ENCODE assay signal across 22 cellular contexts in the genomic region with DNA sequence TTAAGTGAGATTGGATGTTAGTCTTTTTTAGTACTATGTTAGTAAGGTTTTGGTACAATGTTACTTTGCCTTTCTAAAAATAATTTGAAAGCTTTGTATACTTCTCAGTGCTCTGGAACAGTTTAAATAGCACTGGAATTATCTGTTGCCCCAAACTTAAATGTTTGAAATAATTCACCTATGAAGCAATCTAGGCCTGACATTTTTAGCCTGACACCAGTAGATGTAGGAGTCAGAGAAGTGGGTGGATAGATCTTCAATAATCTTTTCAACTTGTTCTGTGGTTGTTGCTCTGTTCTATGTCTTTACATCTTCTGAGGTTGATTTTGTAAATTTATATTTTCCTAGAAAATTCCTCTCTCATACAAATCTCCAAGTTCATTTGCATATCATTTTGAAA.
DNase-seq lines count a peak whose midpoint lies in the region; ATAC-seq, FAIRE-seq and TF ChIP-seq lines count a peak whose summit lies in the region.
"Had no signal": no experiment of that assay in that cellular context is flagged by ENCODE, and none has a peak within 500 bp of the region (broad histone marks: within the 10 kb centered on the region; RNA-seq: fewer than 3 reads in every experiment).

No MANE protein-coding gene starts in this region.

- TF ChIP-seq CTCF in HepG2 (CRISPR knock-in tag; IDR thresholded peaks at IDR 0.05), result no peak
- TF ChIP-seq CTCF in right lobe of liver (IDR thresholded peaks at IDR 0.05), result no peak
- TF ChIP-seq CTCF in cardiac fibroblast (IDR thresholded peaks at IDR 0.05; ENCODE audit: low read depth, low read length), result no peak
- no peak for TF ChIP-seq CTCF in gastroesophageal sphincter (IDR thresholded peaks at IDR 0.05)
- no peak for TF ChIP-seq CTCF in smooth muscle cell (IDR thresholded peaks at IDR 0.05; ENCODE audit: borderline replicate concordance, insufficient read depth, poor library complexity, severe bottlenecking)

- H3K9ac ChIP-seq in HepG2 (ENCODE audit: insufficient read depth, low read depth, low read length) (no peak overlapping the region), smooth muscle cell (ENCODE audit: low read depth) (no peak overlapping the region)
- H3K9ac ChIP-seq: BLaER1 had no signal

- no peak for TF ChIP-seq POLR2A in HepG2 (IDR thresholded peaks at IDR 0.05; ENCODE audit: insufficient read depth in 1 of 2, low read depth in 2 of 2, low read length in 2 of 2)
- no peak for TF ChIP-seq POLR2A in right lobe of liver (IDR thresholded peaks at IDR 0.05)
- no peak for TF ChIP-seq POLR2A in gastroesophageal sphincter (IDR thresholded peaks at IDR 0.05)

- H3F3A ChIP-seq in smooth muscle cell (ENCODE audit: low read depth), result no peaks in the 10 kb centered on the region

- H3K4me3 Mint-ChIP-seq in naive thymus-derived CD4-positive, alpha-beta T cell, result no peak overlapping the region
- H3K4me3 Mint-ChIP-seq: CD4-positive, alpha-beta memory T cell; HFFc6 had no signal

- no peaks in the 10 kb centered on the region for H3K36me3 Mint-ChIP-seq in naive thymus-derived CD4-positive, alpha-beta T cell
- H3K36me3 Mint-ChIP-seq: CD4-positive, alpha-beta memory T cell had no signal

- H3K9me3 ChIP-seq in HepG2 (ENCODE audit: low read length), result no peaks in the 10 kb centered on the region
- H3K9me3 ChIP-seq in right lobe of liver, result no peaks in the 10 kb centered on the region
- no peaks in the 10 kb centered on the region for H3K9me3 ChIP-seq in gastroesophageal sphincter
- no peaks in the 10 kb centered on the region for H3K9me3 ChIP-seq in smooth muscle cell (replicated peaks; ENCODE audit: low read depth)
- H3K9me3 ChIP-seq in naive thymus-derived CD4-positive, alpha-beta T cell (ENCODE audit: control insufficient read depth in 2 of 3, low read length in 3 of 3), result no peaks in the 10 kb centered on the region

- no peak for DNase-seq in HepG2 (ENCODE audit: low spot score)
- DNase-seq in right lobe of liver, result no peak
- peak; percentile 43 to 56 for DNase-seq in cardiac fibroblast (ENCODE audit: low read depth in 2 of 2)
- no peak for DNase-seq in smooth muscle cell (lab: John Stamatoyannopoulos, UW; ENCODE audit: unreplicated experiment)
- no peak for DNase-seq in naive thymus-derived CD4-positive, alpha-beta T cell
- no peak for DNase-seq in stimulated activated CD4-positive, alpha-beta T cell treated with anti-CD3 and anti-CD28 coated beads, Interleukin-12 subunit alpha, Interleukin-12 subunit beta, amount 100 ng/mL, for 4 hours
- DNase-seq: CD4-positive, alpha-beta memory T cell; DMS153; H7; HFFc6; NCI-H1417 treated with DMSO at 0.1 percent for 48 hours; NCI-H187 treated with DMSO at 0.1 percent for 48 hours; NCI-H226; NCI-H524; NCI-H82; OCI-M1; RPMI8226 had no signal

- H3K4me1 ChIP-seq in HepG2 (ENCODE audit: insufficient read depth, low read length), result peaks cover 45% of the 10 kb centered on the region
- H3K4me1 ChIP-seq in right lobe of liver, result peaks cover 0 to 18% (median 9%) of the 10 kb centered on the region in 4 donors
- H3K4me1 ChIP-seq in gastroesophageal sphincter, result peaks cover 3 to 48% (median 9%) of the 10 kb centered on the region in 3 donors
- peaks cover 13% of the 10 kb centered on the region for H3K4me1 ChIP-seq in smooth muscle cell (ENCODE audit: low read depth)
- H3K4me1 ChIP-seq in naive thymus-derived CD4-positive, alpha-beta T cell (ENCODE audit: control insufficient read depth in 2 of 2, insufficient read depth in 2 of 2, low read length in 2 of 2), result no peaks in the 10 kb centered on the region

- no peaks in the 10 kb centered on the region for H3K4me1 Mint-ChIP-seq in naive thymus-derived CD4-positive, alpha-beta T cell
- H3K4me1 Mint-ChIP-seq: CD4-positive, alpha-beta memory T cell had no signal

- intact Hi-C loops in HepG2 (cut with micrococcal nuclease; ENCODE audit: unreplicated experiment) (loop anchor here (5.0 kb wide), 1 partner anchor 82 kb away; no protein-coding TSS in a partner anchor), right lobe of liver (cut with DNase I) (no loop called here)
- intact Hi-C loops in naive thymus-derived CD4-positive, alpha-beta T cell (cut with micrococcal nuclease), result no loop called here

- H3K4me2 ChIP-seq in HepG2 (ENCODE audit: low read depth, low read length) (no peak overlapping the region), smooth muscle cell (peak overlapping the region; percentile 68)

- no peak for TF ChIP-seq RAD21 in HepG2 (CRISPR knock-in tag; IDR thresholded peaks at IDR 0.05)

- H3K27ac ChIP-seq in HepG2 (ENCODE audit: extremely low read length, insufficient read depth, low read length) (no peak overlapping the region), right lobe of liver (no peak overlapping the region), gastroesophageal sphincter (peak overlapping the region in 3 of 4 donors; percentile 11 to 66 (median 45)), smooth muscle cell (ENCODE audit: low read depth) (peak overlapping the region; percentile 79)
- H3K27ac ChIP-seq in naive thymus-derived CD4-positive, alpha-beta T cell (ENCODE audit: low read depth, low read length), result no peak overlapping the region

- no peak overlapping the region for H2AFZ ChIP-seq in HepG2 (ENCODE audit: low read length)
- no peak overlapping the region for H2AFZ ChIP-seq in smooth muscle cell (ENCODE audit: low read depth)

- in situ Hi-C loops in HepG2 (cut with HindIII; ENCODE audit: extremely low pct_ligation_motif_present, low pct_unique_long_range_greater_than_20kb), result no loop called here

- no peak for FAIRE-seq in HepG2 (lab: Jason Lieb, UNC)
- FAIRE-seq: GM12891, GM18507 had no signal

- no peaks in the 10 kb centered on the region for H3K9me3 Mint-ChIP-seq in naive thymus-derived CD4-positive, alpha-beta T cell
- H3K9me3 Mint-ChIP-seq: HFFc6 had no signal

- no peak overlapping the region for H3K27ac Mint-ChIP-seq in naive thymus-derived CD4-positive, alpha-beta T cell
- H3K27ac Mint-ChIP-seq: CD4-positive, alpha-beta memory T cell; HFFc6 had no signal

- CTCF ChIA-PET in HepG2 (lab: Yijun Ruan, JAX; ENCODE audit: low intra/inter-chr PET ratio, low total read pairs), result no interaction called here
- CTCF ChIA-PET in naive thymus-derived CD4-positive, alpha-beta T cell (lab: Charles Lee), result no interaction called here

- H3K27me3 ChIP-seq in HepG2 (ENCODE audit: control insufficient read depth in 1 of 2, insufficient read depth in 2 of 2, low read length in 2 of 2) (no peaks in the 10 kb centered on the region), right lobe of liver (no peaks in the 10 kb centered on the region), gastroesophageal sphincter (no peaks in the 10 kb centered on the region), smooth muscle cell (ENCODE audit: low read depth) (no peaks in the 10 kb centered on the region)
- H3K27me3 ChIP-seq in naive thymus-derived CD4-positive, alpha-beta T cell (ENCODE audit: control insufficient read depth in 2 of 2, insufficient read depth in 2 of 2, low read length in 2 of 2), result no peaks in the 10 kb centered on the region
- H3K27me3 ChIP-seq: BLaER1 had no signal

- H3K27me3 Mint-ChIP-seq in naive thymus-derived CD4-positive, alpha-beta T cell, result peaks cover 0 to 17% (median 10%) of the 10 kb centered on the region in 5 donors

- H4K20me1 ChIP-seq in HepG2 (ENCODE audit: insufficient read depth, low read length) (no peaks in the 10 kb centered on the region), smooth muscle cell (ENCODE audit: low read depth) (no peaks in the 10 kb centered on the region)
- H4K20me1 ChIP-seq: BLaER1 had no signal

- no peaks in the 10 kb centered on the region for H3K79me2 ChIP-seq in HepG2 (ENCODE audit: insufficient read depth, low read length)
- no peaks in the 10 kb centered on the region for H3K79me2 ChIP-seq in smooth muscle cell (ENCODE audit: low read depth)

- H3K4me3 ChIP-seq in HepG2 (replicated peaks in 1 of 3; ENCODE audit: insufficient read depth in 1 of 3, low read depth in 2 of 3, low read length in 3 of 3) (no peak overlapping the region), right lobe of liver (no peak overlapping the region), cardiac fibroblast (replicated peaks in 1 of 2; ENCODE audit: low read depth in 2 of 2, low read length in 2 of 2) (no peak overlapping the region), gastroesophageal sphincter (no peak overlapping the region), smooth muscle cell (no peak overlapping the region)
- H3K4me3 ChIP-seq in naive thymus-derived CD4-positive, alpha-beta T cell (ENCODE audit: low read length), result no peak overlapping the region
- H3K4me3 ChIP-seq: BLaER1 had no signal

- POLR2A ChIA-PET in HepG2 (lab: Yijun Ruan, JAX), result no interaction called here
- POLR2A ChIA-PET in naive thymus-derived CD4-positive, alpha-beta T cell (lab: Charles Lee), result no interaction called here

- ATAC-seq in HepG2 (no peak), right lobe of liver (no peak), gastroesophageal sphincter (no peak), HG02973 (IDR thresholded peaks at IDR 0.05; ENCODE audit: unreplicated experiment) (no peak)
- ATAC-seq in naive thymus-derived CD4-positive, alpha-beta T cell, result no peak

- no TSS peak for BruUV-seq in HepG2 (replicated peaks; lab: Mats Ljungman, UMichigan)

- H3K36me3 ChIP-seq in HepG2 (replicated peaks in 1 of 2; ENCODE audit: control insufficient read depth in 1 of 2, insufficient read depth in 2 of 2, low read length in 2 of 2), result no peaks in the 10 kb centered on the region
- no peaks in the 10 kb centered on the region for H3K36me3 ChIP-seq in right lobe of liver
- H3K36me3 ChIP-seq in gastroesophageal sphincter, result no peaks in the 10 kb centered on the region
- no peaks in the 10 kb centered on the region for H3K36me3 ChIP-seq in smooth muscle cell (ENCODE audit: low read depth)
- H3K36me3 ChIP-seq in naive thymus-derived CD4-positive, alpha-beta T cell (ENCODE audit: control insufficient read depth in 2 of 3, insufficient read depth in 3 of 3, low read length in 3 of 3), result no peaks in the 10 kb centered on the region
- H3K36me3 ChIP-seq: BLaER1 had no signal

- no peak for TF ChIP-seq EP300 in HepG2 (IDR thresholded peaks at IDR 0.05; ENCODE audit: low read depth in 2 of 2, low read length in 2 of 2)
- no peak for TF ChIP-seq EP300 in HepG2 (CRISPR knock-in tag; IDR thresholded peaks at IDR 0.05; ENCODE audit: borderline replicate concordance)
- TF ChIP-seq EP300 in gastroesophageal sphincter (IDR thresholded peaks at IDR 0.05), result no peak

TF ChIP-seq in HepG2, 621 proteins besides CTCF, POLR2A, EP300 and RAD21:
- TF ChIP-seq CEBPG (CRISPR knock-in tag; IDR thresholded peaks at IDR 0.05), result 0 out of 2 replicates have a peak, but pooled peaks have one; percentile 10
- no peak for TF ChIP-seq TP53 (CRISPR knock-in tag; conservative IDR thresholded peaks at IDR 0.05)

Comparison
In these comparisons a context has a peak if more than half of its experiments do, and no peak if none do; other contexts are left out.
1. DNase-seq: peak in cardiac fibroblast (2 of 2); none in HepG2 (single experiment), right lobe of liver (0 of 3), smooth muscle cell (single experiment), naive thymus-derived CD4-positive, alpha-beta T cell (0 of 9) and stimulated activated CD4-positive, alpha-beta T cell treated with anti-CD3 and anti-CD28 coated beads, Interleukin-12 subunit alpha, Interleukin-12 subunit beta, amount 100 ng/mL, for 4 hours (single experiment).
2. H3K27ac ChIP-seq: peak in gastroesophageal sphincter (3 of 4) and smooth muscle cell (single experiment); none in HepG2 (single experiment), right lobe of liver (0 of 3) and naive thymus-derived CD4-positive, alpha-beta T cell (single experiment).